33 cellular contexts compared by ENCODE assay signal in genomic region chr6:62683063-62683462, GRCh38.
"Had no signal": no experiment of that assay in that cellular context is flagged by ENCODE, and none has a peak within 500 bp of the region (broad histone marks: within the 10 kb centered on the region; RNA-seq: fewer than 3 reads in every experiment).

No MANE protein-coding gene starts in this region.

- H3K36me3 ChIP-seq: adrenal gland, ascending aorta, brain microvascular endothelial cell, breast epithelium, cardiac muscle cell had no signal

- H3K9me3 ChIP-seq: ascending aorta had no signal

- H3K27me3 ChIP-seq: adrenal gland, ascending aorta, body of pancreas, brain microvascular endothelial cell, breast epithelium, cardiac muscle cell had no signal

- H3K4me1 ChIP-seq: adrenal gland, ascending aorta, body of pancreas, breast epithelium had no signal

- H3K4me3 ChIP-seq: adrenal gland, ascending aorta, body of pancreas, breast epithelium, cardiac muscle cell had no signal

- ATAC-seq: activated naive CD4-positive, alpha-beta T cell treated with anti-CD3 and anti-CD28 coated beads, Interleukin-2, amount 50 U/mL, for 72 hours; activated naive CD8-positive, alpha-beta T cell treated with anti-CD3 and anti-CD28 coated beads, Interleukin-2, amount 50 U/mL, for 24 hours; activated T-cell treated with anti-CD3 and anti-CD28 coated beads, Interleukin-2, amount 50 U/mL, for 4 hours; activated T-cell treated with anti-CD3 and anti-CD28 coated beads, Interleukin-2, amount 50 U/mL, for 72 hours; activated T-helper 17 cell treated with anti-CD3 and anti-CD28 coated beads, Interleukin-2, amount 50 U/mL, for 72 hours; body of pancreas had no signal

- H3K27ac ChIP-seq: adrenal gland, ascending aorta, body of pancreas, brain microvascular endothelial cell, breast epithelium, cardiac muscle cell had no signal

- FAIRE-seq: astrocyte, bronchial epithelial cell had no signal

- DNase-seq: activated effector memory CD4-positive, alpha-beta T cell treated with anti-CD3 and anti-CD28 coated beads, Interleukin-2, amount 50 U/mL, for 16 hours; activated effector memory CD4-positive, alpha-beta T cell treated with Interleukin-2 at 50 U/mL for 16 hours; activated gamma-delta T cell; activated gamma-delta T cell treated with Interleukin-2 at 50 U/mL for 16 hours; activated naive CD4-positive, alpha-beta T cell; activated naive CD4-positive, alpha-beta T cell treated with anti-CD3 and anti-CD28 coated beads for 36 hours; activated naive CD4-positive, alpha-beta T cell treated with anti-CD3 and anti-CD28 coated beads, Interleukin-2, amount 10 ng/mL, durations not matched to agents 7 days and 5 days; activated naive CD4-positive, alpha-beta T cell treated with anti-CD3 and anti-CD28 coated beads, Interleukin-2, amount 50 U/mL, for 16 hours; activated naive CD4-positive, alpha-beta T cell treated with Interleukin-2 at 50 U/mL for 16 hours; activated naive CD8-positive, alpha-beta T cell treated with anti-CD3 and anti-CD28 coated beads for 36 hours; activated naive CD8-positive, alpha-beta T cell treated with anti-CD3 and anti-CD28 coated beads, Interleukin-2, amount 10 ng/mL, durations not matched to agents 7 days and 5 days; activated naive CD8-positive, alpha-beta T cell treated with anti-CD3 and anti-CD28 coated beads, Interleukin-2, amount 50 U/mL, for 24 hours; activated T-cell treated with anti-CD3 and anti-CD28 coated beads, Interleukin-2, amount 50 U/mL, for 24 hours; activated T-cell treated with anti-CD3 and anti-CD28 coated beads, Interleukin-2, amount 50 U/mL, for 4 hours; activated T-cell treated with anti-CD3 and anti-CD28 coated beads, Interleukin-2, amount 50 U/mL, for 48 hours; activated T-cell treated with anti-CD3 and anti-CD28 coated beads, Interleukin-2, amount 50 U/mL, for 72 hours; adrenal gland; amniotic stem cell; amygdala; anterior cingulate cortex; aorta; body of pancreas; brain microvascular endothelial cell; caudate nucleus; central memory CD4-positive, alpha-beta T cell; cerebellar nuclear complex had no signal
